In genomic region chr15:84755736-84756527, GRCh38 we compare ENCODE assay signal across 14 cellular contexts. TPM values are rescaled to one million over a fixed set of nuclear protein-coding genes. Genes with fewer than 3 reads are reported as not detected.
DNase-seq lines count a peak whose midpoint lies in the region; ATAC-seq and TF ChIP-seq lines count a peak whose summit lies in the region.
"Had no signal": no experiment of that assay in that cellular context is flagged by ENCODE, and none has a peak within 500 bp of the region (broad histone marks: within the 10 kb centered on the region; RNA-seq: fewer than 3 reads in every experiment).

No MANE protein-coding gene starts in this region.

- H3F3A ChIP-seq in GM23338 (replicated peaks; ENCODE audit: low read depth) = 0 out of 2 replicates have a peak, but pooled peaks cover 6% of the 10 kb centered on the region

- CTCF ChIA-PET in activated CD4-positive, alpha-beta T cell treated with anti-CD3 and anti-CD28 coated beads for 36 hours (lab: Charles Lee) = interaction anchor here (0.6 to 1.1 kb wide), 4 partner anchors 15 to 1994 kb away, joined by 3 to 4 read pairs (median 4); no protein-coding TSS in a partner anchor

- no peak overlapping the region for H3K4me2 ChIP-seq in GM23338
- H3K4me2 ChIP-seq in osteoblast (ENCODE audit: insufficient read depth, low read length) = no peak overlapping the region
- H3K4me2 ChIP-seq: SK-N-SH had no signal

- no peak overlapping the region for H3K4me3 Mint-ChIP-seq in activated CD4-positive, alpha-beta T cell treated with anti-CD3 and anti-CD28 coated beads for 36 hours
- H3K4me3 Mint-ChIP-seq in GM23338 = no peak overlapping the region
- no peak overlapping the region for H3K4me3 Mint-ChIP-seq in dendritic cell treated with granulocyte-macrophage colony-stimulating factor and Interleukin-4, amounts not matched to agents 40 ng/mL and 50 ng/mL, for 4 days
- peak overlapping the region in 3 of 10 donors; percentile 6 to 58 (median 9) for H3K4me3 Mint-ChIP-seq in naive thymus-derived CD8-positive, alpha-beta T cell

- H3K79me2 ChIP-seq in GM23338 (replicated peaks; ENCODE audit: insufficient read depth) (peaks cover 100% of the 10 kb centered on the region), osteoblast (ENCODE audit: insufficient read depth, low read length) (peaks cover 100% of the 10 kb centered on the region)

- H3K4me1 Mint-ChIP-seq in activated CD4-positive, alpha-beta T cell treated with anti-CD3 and anti-CD28 coated beads for 36 hours = peaks cover 46% of the 10 kb centered on the region
- peaks cover 15% of the 10 kb centered on the region for H3K4me1 Mint-ChIP-seq in GM23338
- H3K4me1 Mint-ChIP-seq in dendritic cell treated with granulocyte-macrophage colony-stimulating factor and Interleukin-4, amounts not matched to agents 40 ng/mL and 50 ng/mL, for 4 days (ENCODE audit: low read depth) = peaks cover 66% of the 10 kb centered on the region
- peaks cover 28 to 53% (median 52%) of the 10 kb centered on the region in 4 donors for H3K4me1 Mint-ChIP-seq in naive thymus-derived CD8-positive, alpha-beta T cell

- peaks cover 2% of the 10 kb centered on the region for H3K9me3 Mint-ChIP-seq in activated CD4-positive, alpha-beta T cell treated with anti-CD3 and anti-CD28 coated beads for 36 hours (ENCODE audit: low read depth)
- H3K9me3 Mint-ChIP-seq in GM23338 = no peaks in the 10 kb centered on the region
- H3K9me3 Mint-ChIP-seq in dendritic cell treated with granulocyte-macrophage colony-stimulating factor and Interleukin-4, amounts not matched to agents 40 ng/mL and 50 ng/mL, for 4 days = no peaks in the 10 kb centered on the region
- no peaks in the 10 kb centered on the region for H3K9me3 Mint-ChIP-seq in naive thymus-derived CD8-positive, alpha-beta T cell

- H3K9me2 ChIP-seq in GM23338 (ENCODE audit: insufficient read depth) = no peaks in the 10 kb centered on the region
- H3K9me2 ChIP-seq: SK-N-SH had no signal

- H2AFZ ChIP-seq in GM23338 = no peak overlapping the region
- no peak overlapping the region for H2AFZ ChIP-seq in osteoblast (ENCODE audit: low read length)

- TF ChIP-seq CTCF in GM23338 (conservative IDR thresholded peaks at IDR 0.05; ENCODE audit: low read depth in 2 of 2) (no peak), osteoblast (IDR thresholded peaks at IDR 0.05; ENCODE audit: extremely low read depth, low read depth, low read length) (no peak)

- H3K36me3 Mint-ChIP-seq in activated CD4-positive, alpha-beta T cell treated with anti-CD3 and anti-CD28 coated beads for 36 hours (ENCODE audit: low read depth) = peaks cover 20% of the 10 kb centered on the region
- peaks cover 6% of the 10 kb centered on the region; the same call in 2 of the 3 replicates for H3K36me3 Mint-ChIP-seq in GM23338 (ENCODE audit: low read depth)
- H3K36me3 Mint-ChIP-seq in dendritic cell treated with granulocyte-macrophage colony-stimulating factor and Interleukin-4, amounts not matched to agents 40 ng/mL and 50 ng/mL, for 4 days (ENCODE audit: low read depth) = peaks cover 36% of the 10 kb centered on the region
- H3K36me3 Mint-ChIP-seq in naive thymus-derived CD8-positive, alpha-beta T cell = peaks cover 0 to 16% (median 0%) of the 10 kb centered on the region in 3 donors

- no peaks in the 10 kb centered on the region for H3K27me3 Mint-ChIP-seq in activated CD4-positive, alpha-beta T cell treated with anti-CD3 and anti-CD28 coated beads for 36 hours
- H3K27me3 Mint-ChIP-seq in GM23338 (ENCODE audit: insufficient read depth, low read depth, poor library complexity) = no peaks in the 10 kb centered on the region
- no peaks in the 10 kb centered on the region for H3K27me3 Mint-ChIP-seq in dendritic cell treated with granulocyte-macrophage colony-stimulating factor and Interleukin-4, amounts not matched to agents 40 ng/mL and 50 ng/mL, for 4 days
- H3K27me3 Mint-ChIP-seq in naive thymus-derived CD8-positive, alpha-beta T cell = no peaks in the 10 kb centered on the region

- H4K20me1 ChIP-seq in GM23338 (replicated peaks; ENCODE audit: insufficient read depth) = peaks cover 33% of the 10 kb centered on the region
- peaks cover 70% of the 10 kb centered on the region for H4K20me1 ChIP-seq in osteoblast (ENCODE audit: insufficient read depth, low read length)

- peak overlapping the region; percentile 44 for H3K27ac Mint-ChIP-seq in activated CD4-positive, alpha-beta T cell treated with anti-CD3 and anti-CD28 coated beads for 36 hours
- H3K27ac Mint-ChIP-seq in GM23338 = peak overlapping the region; percentile 38
- H3K27ac Mint-ChIP-seq in dendritic cell treated with granulocyte-macrophage colony-stimulating factor and Interleukin-4, amounts not matched to agents 40 ng/mL and 50 ng/mL, for 4 days = peak overlapping the region; percentile 25
- H3K27ac Mint-ChIP-seq in naive thymus-derived CD8-positive, alpha-beta T cell = peak overlapping the region in 8 of 10 donors; percentile 11 to 80 (median 54)

- peaks cover 6% of the 10 kb centered on the region for H3K4me1 ChIP-seq in GM23338 (ENCODE audit: insufficient read depth)
- peaks cover 11% of the 10 kb centered on the region for H3K4me1 ChIP-seq in osteoblast (ENCODE audit: insufficient read depth, low read length)
- H3K4me1 ChIP-seq in HAP-1 = peaks cover 4% of the 10 kb centered on the region

- H3K4me3 ChIP-seq in GM23338 (no peak overlapping the region), osteoblast (ENCODE audit: insufficient read depth, low read length) (no peak overlapping the region), HAP-1 (no peak overlapping the region)
- H3K4me3 ChIP-seq: breast epithelium, Peyer's patch, upper lobe of right lung had no signal

- H3K36me3 ChIP-seq in GM23338 (ENCODE audit: insufficient read depth) (no peaks in the 10 kb centered on the region), osteoblast (ENCODE audit: insufficient read depth, low read length) (no peaks in the 10 kb centered on the region), HAP-1 (replicated peaks) (no peaks in the 10 kb centered on the region)
- H3K36me3 ChIP-seq: breast epithelium, Peyer's patch, upper lobe of right lung had no signal

- intact Hi-C loops in activated CD4-positive, alpha-beta T cell treated with anti-CD3 and anti-CD28 coated beads for 36 hours (cut with DNase I, micrococcal nuclease) = loop anchor here in 1 of 2 experiments (2.0 kb wide), 1 partner anchor 19 kb away; no protein-coding TSS in a partner anchor
- intact Hi-C loops in dendritic cell treated with granulocyte-macrophage colony-stimulating factor and Interleukin-4, amounts not matched to agents 40 ng/mL and 50 ng/mL, for 4 days (cut with micrococcal nuclease) = no loop called here

- in situ Hi-C loops in HAP-1 (cut with MboI; ENCODE audit: low sequenced_read_pairs) = no loop called here

- ATAC-seq in activated CD4-positive, alpha-beta T cell treated with anti-CD3 and anti-CD28 coated beads for 36 hours = peak; percentile 64
- peak; percentile 79 for ATAC-seq in GM23338
- ATAC-seq in naive thymus-derived CD8-positive, alpha-beta T cell = no peak
- ATAC-seq: upper lobe of right lung had no signal

- POLR2A ChIA-PET in activated CD4-positive, alpha-beta T cell treated with anti-CD3 and anti-CD28 coated beads for 36 hours (lab: Charles Lee) = interaction anchor here (1.1 to 1.3 kb wide), 2 partner anchors 39 to 102 kb away, joined by 3 to 4 read pairs; partner anchors contain the start of gene WDR73
- POLR2A ChIA-PET in naive thymus-derived CD8-positive, alpha-beta T cell (lab: Charles Lee) = no interaction called here

- H3K27ac ChIP-seq in GM23338 (ENCODE audit: low read depth) = 0 out of 2 replicates have a peak overlapping the region, but pooled peaks have one; percentile 18
- no peak overlapping the region for H3K27ac ChIP-seq in osteoblast (ENCODE audit: low read depth, low read length)
- H3K27ac ChIP-seq: breast epithelium, Peyer's patch, upper lobe of right lung had no signal

- H3K9me3 ChIP-seq in osteoblast (ENCODE audit: low read depth, low read length) (no peaks in the 10 kb centered on the region), HAP-1 (no peaks in the 10 kb centered on the region)
- H3K9me3 ChIP-seq: breast epithelium, Peyer's patch, SK-N-SH, upper lobe of right lung had no signal

- DNase-seq in activated CD4-positive, alpha-beta T cell treated with anti-CD3 and anti-CD28 coated beads for 36 hours = no peak
- DNase-seq in activated CD4-positive, alpha-beta T cell treated with anti-CD3 and anti-CD28 coated beads, Interleukin-2, amount 50 U/mL, for 1 hour = no peak
- DNase-seq in GM23338 (ENCODE audit: low spot score) (peak; percentile 16), osteoblast (ENCODE audit: insufficient read length, low spot score, missing footprints) (no peak), HAP-1 (ENCODE audit: low spot score in 2 of 2) (no peak), GM19238 (ENCODE audit: insufficient read length, low spot score) (no peak)
- no peak for DNase-seq in naive thymus-derived CD8-positive, alpha-beta T cell
- DNase-seq: activated CD8-positive, alpha-beta memory T cell treated with anti-CD3 and anti-CD28 coated beads for 24 hours; NCI-H2171 treated with DMSO at 0.1 percent for 48 hours; Peyer's patch; SK-N-SH; upper lobe of right lung had no signal

- H3K27me3 ChIP-seq in GM23338 (ENCODE audit: insufficient read depth) (no peaks in the 10 kb centered on the region), osteoblast (ENCODE audit: insufficient read depth, low read length) (no peaks in the 10 kb centered on the region), HAP-1 (ENCODE audit: low read depth) (no peaks in the 10 kb centered on the region)
- H3K27me3 ChIP-seq: breast epithelium, Peyer's patch, upper lobe of right lung had no signal

RNA-seq across cellular contexts. Expression of gene ZNF592, which starts 7.5 kb away (rescaled TPM):
- 10 to 100 TPM; 25.5 to 30.8 TPM for total RNA-seq in activated CD4-positive, alpha-beta T cell treated with anti-CD3 and anti-CD28 coated beads for 36 hours
- total RNA-seq in GM23338 (2014; rRNA removed; shearing (Covaris generic)) = 18.8 and 21.4 TPM in 2 replicates
- polyA plus RNA-seq in GM23338 (2016; fragmentation: Nextera tagmentation; extraction: Ambion mirVana) = 4.4 and 4.7 TPM in 2 replicates
- total RNA-seq in naive thymus-derived CD8-positive, alpha-beta T cell = 10 to 100 TPM; 39.6 to 40.7 TPM
- polyA plus RNA-seq in naive thymus-derived CD8-positive, alpha-beta T cell = 1 to 10 TPM; 3.2 to 9.4 (median 4.1) TPM
- 11.2 and 12.4 TPM in 2 replicates for total RNA-seq in osteoblast

RNA-seq across cellular contexts. Expression of gene SEC11A, which starts 40.0 kb away (rescaled TPM):
- total RNA-seq in activated CD4-positive, alpha-beta T cell treated with anti-CD3 and anti-CD28 coated beads for 36 hours = 100 to 1,000 TPM in 1 of 2 experiments, 10 to 100 TPM in 1; 66.6 to 111 TPM
- 191 and 208 TPM in 2 replicates for total RNA-seq in GM23338 (2014; rRNA removed; shearing (Covaris generic))
- 238 and 257 TPM in 2 replicates for polyA plus RNA-seq in GM23338 (2016; fragmentation: Nextera tagmentation; extraction: Ambion mirVana)
- 10 to 100 TPM; 68.3 to 70.6 TPM for total RNA-seq in naive thymus-derived CD8-positive, alpha-beta T cell
- 100 to 1,000 TPM; 103 to 128 (median 119) TPM for polyA plus RNA-seq in naive thymus-derived CD8-positive, alpha-beta T cell
- 200 and 202 TPM in 2 replicates for total RNA-seq in osteoblast

Comparison
In these comparisons a context has a peak if more than half of its experiments do, and no peak if none do; other contexts are left out.
1. ATAC-seq: peak in activated CD4-positive, alpha-beta T cell treated with anti-CD3 and anti-CD28 coated beads for 36 hours (single experiment) and GM23338 (single experiment); none in naive thymus-derived CD8-positive, alpha-beta T cell (0 of 2).
2. Peak in every context shown above with its lines, with median percentiles within 50 percentile points of each other: H3K27ac Mint-ChIP-seq.